Comparison of ENCODE assay signal across 14 cellular contexts in genomic region chr16:54175552-54176375, GRCh38.
DNase-seq lines count a peak whose midpoint lies in the region; ATAC-seq, FAIRE-seq and TF ChIP-seq lines count a peak whose summit lies in the region.
"Had no signal": no experiment of that assay in that cellular context is flagged by ENCODE, and none has a peak within 500 bp of the region (broad histone marks: within the 10 kb centered on the region; RNA-seq: fewer than 3 reads in every experiment).

No MANE protein-coding gene starts in this region.

- peak overlapping the region; percentile 54 for H3K27ac Mint-ChIP-seq in progenitor cell of endocrine pancreas
- H3K27ac Mint-ChIP-seq: activated CD4-positive, alpha-beta T cell treated with anti-CD3 and anti-CD28 coated beads, Interleukin-2, amount 10 ng/mL, durations not matched to agents 7 days and 5 days; activated T-cell treated with anti-CD3 and anti-CD28 coated beads, Interleukin-2, amount 50 U/mL, for 72 hours; CD4-positive, alpha-beta T cell had no signal

- ATAC-seq in SK-N-SH treated with all-trans-retinoic acid at 6 μM for 48 hours: no peak
- ATAC-seq: activated T-cell treated with anti-CD3 and anti-CD28 coated beads, Interleukin-2, amount 50 U/mL, for 72 hours had no signal

- DNase-seq in GM23248: peak; percentile 62
- peak in 1 of 2 experiments; percentile 19 for DNase-seq in SJCRH30
- peak; percentile 10 for DNase-seq in fibroblast of pulmonary artery (ENCODE audit: low read depth)
- no peak for DNase-seq in progenitor cell of endocrine pancreas (ENCODE audit: low spot score, unreplicated experiment)
- no peak for DNase-seq in frontal cortex (ENCODE audit: low spot score in 2 of 2)
- DNase-seq in activated CD4-positive, alpha-beta T cell treated with anti-CD3 and anti-CD28 coated beads, Interleukin-2, amount 50 U/mL, for 1 hour: no peak
- DNase-seq: activated CD4-positive, alpha-beta T cell treated with anti-CD3 and anti-CD28 coated beads, Interleukin-2, amount 10 ng/mL, durations not matched to agents 7 days and 5 days; activated T-cell treated with anti-CD3 and anti-CD28 coated beads, Interleukin-2, amount 50 U/mL, for 72 hours; adrenal gland; CD4-positive, alpha-beta T cell; NCI-H2227 treated with DMSO at 0.1 percent for 48 hours; stimulated activated CD4-positive, alpha-beta T cell treated with anti-CD3 and anti-CD28 coated beads, Interleukin-1b, Interleukin-23, amount 100 ng/mL, for 48 hours had no signal

- H3K9me2 ChIP-seq in GM23248 (ENCODE audit: insufficient read depth): no peaks in the 10 kb centered on the region

- H3K9ac ChIP-seq in GM23248: peak overlapping the region; percentile 35

- H3K36me3 ChIP-seq in GM23248 (ENCODE audit: low read depth): no peaks in the 10 kb centered on the region
- H3K36me3 ChIP-seq in SJCRH30: no peaks in the 10 kb centered on the region
- H3K36me3 ChIP-seq: adrenal gland had no signal

- H3K4me1 ChIP-seq in GM23248 (ENCODE audit: insufficient read depth) (peaks cover 8% of the 10 kb centered on the region; the same call in 1 of the 2 replicates), SJCRH30 (peaks cover 13% of the 10 kb centered on the region)
- H3K4me1 ChIP-seq: adrenal gland had no signal

- H3K4me2 ChIP-seq in GM23248 (ENCODE audit: unreplicated experiment): peak overlapping the region; percentile 93

- H3K79me2 ChIP-seq in GM23248 (ENCODE audit: insufficient read depth): no peaks in the 10 kb centered on the region

- peaks cover 80% of the 10 kb centered on the region for H3K4me1 Mint-ChIP-seq in progenitor cell of endocrine pancreas (ENCODE audit: low read depth)
- H3K4me1 Mint-ChIP-seq: activated CD4-positive, alpha-beta T cell treated with anti-CD3 and anti-CD28 coated beads, Interleukin-2, amount 10 ng/mL, durations not matched to agents 7 days and 5 days had no signal

- in situ Hi-C loops in GM23248 (cut with MboI): loop anchor here (10.0 kb wide), 1 partner anchor 401 kb away; no protein-coding TSS in a partner anchor

- no peaks in the 10 kb centered on the region for H3F3A ChIP-seq in GM23248 (ENCODE audit: insufficient read depth)

- H3K4me3 Mint-ChIP-seq in progenitor cell of endocrine pancreas (ENCODE audit: low read depth): peak overlapping the region; percentile 32
- H3K4me3 Mint-ChIP-seq: activated CD4-positive, alpha-beta T cell treated with anti-CD3 and anti-CD28 coated beads, Interleukin-2, amount 10 ng/mL, durations not matched to agents 7 days and 5 days; activated T-cell treated with anti-CD3 and anti-CD28 coated beads, Interleukin-2, amount 50 U/mL, for 72 hours; CD4-positive, alpha-beta T cell had no signal

- H2AFZ ChIP-seq in GM23248: peak overlapping the region; percentile 89

- TF ChIP-seq CTCF in fibroblast of pulmonary artery (IDR thresholded peaks at IDR 0.05; ENCODE audit: low read length, missing control alignments): no peak
- TF ChIP-seq CTCF in progenitor cell of endocrine pancreas (IDR thresholded peaks at IDR 0.05; ENCODE audit: unreplicated experiment): no peak

- H3K4me3 ChIP-seq in GM23248 (peak overlapping the region; percentile 71), SJCRH30 (0 out of 2 replicates have a peak overlapping the region, but pooled peaks have one; percentile 8), fibroblast of pulmonary artery (replicated peaks; ENCODE audit: low read depth, low read length) (no peak overlapping the region)
- H3K4me3 ChIP-seq: adrenal gland had no signal

- H3K9me3 ChIP-seq in GM23248 (ENCODE audit: low read depth) (no peaks in the 10 kb centered on the region), SJCRH30 (replicated peaks) (no peaks in the 10 kb centered on the region)
- H3K9me3 ChIP-seq: adrenal gland had no signal

- H3K27me3 ChIP-seq in GM23248 (replicated peaks; ENCODE audit: insufficient read depth) (no peaks in the 10 kb centered on the region), SJCRH30 (0 out of 2 replicates have a peak, but pooled peaks cover 4% of the 10 kb centered on the region)
- H3K27me3 ChIP-seq: adrenal gland had no signal

- H3K36me3 Mint-ChIP-seq in progenitor cell of endocrine pancreas (ENCODE audit: insufficient read depth): no peaks in the 10 kb centered on the region

- no peak for FAIRE-seq in frontal cortex (lab: Jason Lieb, UNC)
- FAIRE-seq: GM18507 had no signal

- no peak overlapping the region for H3K27ac ChIP-seq in GM23248
- H3K27ac ChIP-seq in SJCRH30: no peak overlapping the region
- H3K27ac ChIP-seq: adrenal gland had no signal

- H3K9me3 Mint-ChIP-seq in progenitor cell of endocrine pancreas (ENCODE audit: low read depth): no peaks in the 10 kb centered on the region
- H3K9me3 Mint-ChIP-seq: activated CD4-positive, alpha-beta T cell treated with anti-CD3 and anti-CD28 coated beads, Interleukin-2, amount 10 ng/mL, durations not matched to agents 7 days and 5 days; activated T-cell treated with anti-CD3 and anti-CD28 coated beads, Interleukin-2, amount 50 U/mL, for 72 hours; CD4-positive, alpha-beta T cell had no signal

- no peaks in the 10 kb centered on the region for H4K20me1 ChIP-seq in GM23248 (ENCODE audit: insufficient read depth)

- H3K27me3 Mint-ChIP-seq in progenitor cell of endocrine pancreas: peaks cover 2% of the 10 kb centered on the region

- 5 to 6% methylated on average over 19 of the region's 19 CpGs for WGBS in GM23248 (ENCODE audit: low coverage in 1 of 2, low lambda C conversion rate in 2 of 2, missing lambda C conversion rate in 2 of 2), 2 experiments

TF ChIP-seq in SK-N-SH treated with all-trans-retinoic acid at 6 μM for 48 hours, 23 proteins besides CTCF, POLR2A, EP300 and RAD21 (continues in another document):
- TF ChIP-seq TSHZ2 (CRISPR knock-in tag; IDR thresholded peaks at IDR 0.05): no peak
- no peak for TF ChIP-seq PPARA (CRISPR knock-in tag; IDR thresholded peaks at IDR 0.05; ENCODE audit: borderline replicate concordance)
- TF ChIP-seq CSRNP3 (CRISPR knock-in tag; IDR thresholded peaks at IDR 0.05): no peak
- no peak for TF ChIP-seq OSR1 (CRISPR knock-in tag; IDR thresholded peaks at IDR 0.05)
- no peak for TF ChIP-seq TOX (CRISPR knock-in tag; IDR thresholded peaks at IDR 0.05; ENCODE audit: borderline replicate concordance)
- no peak for TF ChIP-seq ESRRG (CRISPR knock-in tag; IDR thresholded peaks at IDR 0.05)
- TF ChIP-seq ISL1 (CRISPR knock-in tag; IDR thresholded peaks at IDR 0.05): no peak
- TF ChIP-seq ZFP30 (CRISPR knock-in tag; IDR thresholded peaks at IDR 0.05): no peak
- TF ChIP-seq, protein P1, sequence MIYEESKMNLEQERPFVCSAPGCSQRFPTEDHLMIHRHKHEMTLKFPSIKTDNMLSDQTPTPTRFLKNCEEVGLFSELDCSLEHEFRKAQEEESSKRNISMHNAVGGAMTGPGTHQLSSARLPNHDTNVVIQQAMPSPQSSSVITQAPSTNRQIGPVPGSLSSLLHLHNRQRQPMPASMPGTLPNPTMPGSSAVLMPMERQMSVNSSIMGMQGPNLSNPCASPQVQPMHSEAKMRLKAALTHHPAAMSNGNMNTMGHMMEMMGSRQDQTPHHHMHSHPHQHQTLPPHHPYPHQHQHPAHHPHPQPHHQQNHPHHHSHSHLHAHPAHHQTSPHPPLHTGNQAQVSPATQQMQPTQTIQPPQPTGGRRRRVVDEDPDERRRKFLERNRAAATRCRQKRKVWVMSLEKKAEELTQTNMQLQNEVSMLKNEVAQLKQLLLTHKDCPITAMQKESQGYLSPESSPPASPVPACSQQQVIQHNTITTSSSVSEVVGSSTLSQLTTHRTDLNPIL (CRISPR knock-in tag; IDR thresholded peaks at IDR 0.05; ENCODE audit: low read depth): no peak

Comparison
In these comparisons a context has a peak if more than half of its experiments do, and no peak if none do; other contexts are left out.
1. DNase-seq: peak in GM23248 (single experiment) and fibroblast of pulmonary artery (single experiment); none in progenitor cell of endocrine pancreas (single experiment), frontal cortex (0 of 2) and activated CD4-positive, alpha-beta T cell treated with anti-CD3 and anti-CD28 coated beads, Interleukin-2, amount 50 U/mL, for 1 hour (single experiment).